ENCODE assay signal across 9 cellular contexts in genomic region chr15:100131321-100132224, GRCh38.
DNase-seq lines count a peak whose midpoint lies in the region; ATAC-seq and TF ChIP-seq lines count a peak whose summit lies in the region.
"Had no signal": no experiment of that assay in that cellular context is flagged by ENCODE, and none has a peak within 500 bp of the region (broad histone marks: within the 10 kb centered on the region; RNA-seq: fewer than 3 reads in every experiment).

No MANE protein-coding gene starts in this region.

- H3K36me3 ChIP-seq in Panc1 (ENCODE audit: control insufficient read depth, insufficient read depth, low read length) (no peaks in the 10 kb centered on the region), endodermal cell (ENCODE audit: control insufficient read depth, insufficient read depth, low read length) (no peaks in the 10 kb centered on the region), prostate gland (no peaks in the 10 kb centered on the region), Karpas-422 (ENCODE audit: insufficient read depth, low read length) (no peaks in the 10 kb centered on the region)
- H3K36me3 ChIP-seq: ovary had no signal

- no peaks in the 10 kb centered on the region for H3K79me2 ChIP-seq in Karpas-422 (ENCODE audit: low read length)

- H3K9me3 Mint-ChIP-seq in endodermal cell: no peaks in the 10 kb centered on the region

- no peaks in the 10 kb centered on the region for H3K4me1 Mint-ChIP-seq in endodermal cell

- H3K4me3 Mint-ChIP-seq in endodermal cell: no peak overlapping the region

- H4K20me1 ChIP-seq in Karpas-422 (ENCODE audit: insufficient read depth, low read depth, low read length): no peaks in the 10 kb centered on the region

- no peaks in the 10 kb centered on the region for H3K36me3 Mint-ChIP-seq in endodermal cell (ENCODE audit: low read depth)

- H3K27me3 Mint-ChIP-seq in endodermal cell (ENCODE audit: insufficient read depth): no peaks in the 10 kb centered on the region

- peak; percentile 82 for TF ChIP-seq CTCF in Panc1 (IDR thresholded peaks at IDR 0.05)
- TF ChIP-seq CTCF in endodermal cell (conservative IDR thresholded peaks at IDR 0.05): peak; percentile 58
- peak in 1 of 4 experiments; percentile 31 for TF ChIP-seq CTCF in prostate gland (IDR thresholded peaks at IDR 0.05)
- no peak for TF ChIP-seq CTCF in RWPE1 (conservative IDR thresholded peaks at IDR 0.05; ENCODE audit: low read depth)

- H2AFZ ChIP-seq in Karpas-422 (ENCODE audit: low read length): no peak overlapping the region

- H3K4me3 ChIP-seq in Panc1 (ENCODE audit: low read depth in 2 of 2, low read length in 2 of 2) (peak overlapping the region; percentile 23 to 45; a peak in 3 of 4 replicates), endodermal cell (ENCODE audit: low read length) (no peak overlapping the region), prostate gland (no peak overlapping the region), Karpas-422 (ENCODE audit: low read length) (no peak overlapping the region)
- H3K4me3 ChIP-seq: ovary had no signal

- peaks cover 3% of the 10 kb centered on the region for H3K27me3 ChIP-seq in Panc1 (ENCODE audit: control insufficient read depth, insufficient read depth, low read length)
- no peaks in the 10 kb centered on the region for H3K27me3 ChIP-seq in endodermal cell (ENCODE audit: control insufficient read depth, insufficient read depth, low read length, poor library complexity, severe bottlenecking)
- H3K27me3 ChIP-seq in prostate gland (replicated peaks; ENCODE audit: insufficient read depth): no peaks in the 10 kb centered on the region
- no peaks in the 10 kb centered on the region for H3K27me3 ChIP-seq in Karpas-422 (ENCODE audit: low read length)
- H3K27me3 ChIP-seq: ovary had no signal

- CTCF ChIA-PET in Panc1 (lab: Charles Lee): no interaction called here
- CTCF ChIA-PET in RWPE1 (lab: Yijun Ruan, JAX): no interaction called here

- no peak overlapping the region for H3K27ac ChIP-seq in Panc1 (ENCODE audit: low read length)
- H3K27ac ChIP-seq in endodermal cell (ENCODE audit: low read depth, low read length): no peak overlapping the region
- no peak overlapping the region for H3K27ac ChIP-seq in prostate gland
- no peak overlapping the region for H3K27ac ChIP-seq in RWPE1
- H3K27ac ChIP-seq in Karpas-422 (ENCODE audit: low read length): no peak overlapping the region
- H3K27ac ChIP-seq: ovary had no signal

- intact Hi-C loops in Panc1 (cut with micrococcal nuclease; ENCODE audit: unreplicated experiment): loop anchor here (2.0 kb wide), 1 partner anchor 201 kb away; no protein-coding TSS in a partner anchor
- intact Hi-C loops in prostate gland (cut with DNase I): no loop called here

- H3K4me2 ChIP-seq in Karpas-422 (ENCODE audit: low read depth, low read length, poor library complexity, severe bottlenecking): no peak overlapping the region

- WGBS in endodermal cell (ENCODE audit: insufficient coverage in 1 of 2, insufficient read length in 1 of 2), 2 experiments: 90% methylated on average over 11 to 25 of the region's 25 CpGs
- 90% methylated on average over 24 of the region's 25 CpGs for WGBS in prostate gland

- H3K9ac ChIP-seq in endodermal cell (ENCODE audit: extremely low read depth, low read length, poor library complexity, severe bottlenecking) (no peak overlapping the region), Karpas-422 (ENCODE audit: low read length) (no peak overlapping the region)

- in situ Hi-C loops in Panc1 (cut with HindIII; ENCODE audit: low pct_unique_long_range_greater_than_20kb, low sequenced_read_pairs): no loop called here

- no peak for TF ChIP-seq POLR2A in prostate gland (IDR thresholded peaks at IDR 0.05)

- no peaks in the 10 kb centered on the region for H3K4me1 ChIP-seq in Panc1 (ENCODE audit: control insufficient read depth, insufficient read depth, low read length)
- no peaks in the 10 kb centered on the region for H3K4me1 ChIP-seq in endodermal cell (ENCODE audit: control insufficient read depth, insufficient read depth, low read length)
- H3K4me1 ChIP-seq in prostate gland (replicated peaks): no peaks in the 10 kb centered on the region
- no peaks in the 10 kb centered on the region for H3K4me1 ChIP-seq in Karpas-422 (ENCODE audit: low read length)

- no peaks in the 10 kb centered on the region for H3K9me3 ChIP-seq in Panc1 (ENCODE audit: control insufficient read depth, insufficient read depth, low read depth, low read length)
- H3K9me3 ChIP-seq in endodermal cell (ENCODE audit: control insufficient read depth, low read length): no peaks in the 10 kb centered on the region
- no peaks in the 10 kb centered on the region for H3K9me3 ChIP-seq in prostate gland
- no peaks in the 10 kb centered on the region for H3K9me3 ChIP-seq in Karpas-422 (ENCODE audit: low read length)
- H3K9me3 ChIP-seq: ovary had no signal

- peak; percentile 33 for DNase-seq in COLO668 (lab: John Stamatoyannopoulos, UW; ENCODE audit: unreplicated experiment)
- no peak for DNase-seq in Panc1 (ENCODE audit: low read depth, low spot score)
- peak; percentile 80 for DNase-seq in endodermal cell
- DNase-seq in prostate gland (ENCODE audit: low spot score): peak; percentile 18
- no peak for DNase-seq in RWPE1 (ENCODE audit: low spot score)
- DNase-seq in GM03348 (ENCODE audit: low spot score): no peak
- no peak for DNase-seq in Karpas-422
- DNase-seq in NCI-H2107 treated with DMSO at 0.1 percent for 48 hours (lab: John Stamatoyannopoulos, UW; ENCODE audit: unreplicated experiment): no peak

- POLR2A ChIA-PET in Panc1 (lab: Charles Lee) (no interaction called here), RWPE1 (lab: Yijun Ruan, JAX; ENCODE audit: low non-redundant PET) (no interaction called here)

- no TSS peak for BruUV-seq in Panc1 (replicated peaks; lab: Mats Ljungman, UMichigan)

- ATAC-seq in Panc1: peak; percentile 96

- H3K9me2 ChIP-seq in Karpas-422 (replicated peaks; ENCODE audit: insufficient read depth, low read length): no peaks in the 10 kb centered on the region

- no peak overlapping the region for H3K27ac Mint-ChIP-seq in endodermal cell

Comparison
In these comparisons a context has a peak if more than half of its experiments do, and no peak if none do; other contexts are left out.
1. DNase-seq: peak in COLO668 (single experiment), endodermal cell (single experiment) and prostate gland (single experiment); none in Panc1 (single experiment), RWPE1 (single experiment), GM03348 (single experiment), Karpas-422 (single experiment) and NCI-H2107 treated with DMSO at 0.1 percent for 48 hours (single experiment).
2. H3K4me3 ChIP-seq: peak in Panc1 (2 of 2); none in endodermal cell (single experiment), prostate gland (0 of 2) and Karpas-422 (single experiment).